Comparison of ENCODE assay signal across 30 cellular contexts in the genomic region with DNA sequence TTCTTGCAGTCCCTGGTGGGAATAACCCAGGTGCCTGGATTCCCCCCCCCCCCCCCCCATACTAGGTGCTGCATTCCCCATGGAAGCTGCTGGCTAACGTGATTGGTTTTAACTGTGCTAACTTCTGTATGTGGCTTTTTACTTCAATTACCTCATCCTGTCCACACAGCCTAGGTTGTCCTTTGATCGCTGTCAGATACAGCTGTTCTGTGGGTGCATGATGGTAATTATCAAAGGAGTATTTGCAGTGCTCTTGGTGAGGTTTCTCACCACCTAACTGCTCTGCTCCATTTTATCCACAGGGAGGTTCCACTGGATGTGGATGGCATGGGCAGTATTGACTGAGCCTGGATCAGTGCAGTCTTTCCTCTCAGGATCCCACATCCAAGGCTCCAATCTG.
"Had no signal": no experiment of that assay in that cellular context is flagged by ENCODE, and none has a peak within 500 bp of the region (broad histone marks: within the 10 kb centered on the region; RNA-seq: fewer than 3 reads in every experiment).

No MANE protein-coding gene starts in this region.

- H3K9me3 ChIP-seq: adrenal gland, ascending aorta, body of pancreas, breast epithelium had no signal

- DNase-seq: activated effector memory CD4-positive, alpha-beta T cell treated with anti-CD3 and anti-CD28 coated beads, Interleukin-2, amount 50 U/mL, for 16 hours; activated effector memory CD4-positive, alpha-beta T cell treated with Interleukin-2 at 50 U/mL for 16 hours; activated gamma-delta T cell; activated gamma-delta T cell treated with Interleukin-2 at 50 U/mL for 16 hours; activated naive CD4-positive, alpha-beta T cell; activated naive CD4-positive, alpha-beta T cell treated with anti-CD3 and anti-CD28 coated beads for 36 hours; activated naive CD4-positive, alpha-beta T cell treated with anti-CD3 and anti-CD28 coated beads, Interleukin-2, amount 10 ng/mL, durations not matched to agents 7 days and 5 days; activated naive CD4-positive, alpha-beta T cell treated with anti-CD3 and anti-CD28 coated beads, Interleukin-2, amount 50 U/mL, for 16 hours; activated naive CD4-positive, alpha-beta T cell treated with Interleukin-2 at 50 U/mL for 16 hours; activated naive CD8-positive, alpha-beta T cell treated with anti-CD3 and anti-CD28 coated beads for 36 hours; activated naive CD8-positive, alpha-beta T cell treated with anti-CD3 and anti-CD28 coated beads, Interleukin-2, amount 10 ng/mL, durations not matched to agents 7 days and 5 days; activated naive CD8-positive, alpha-beta T cell treated with anti-CD3 and anti-CD28 coated beads, Interleukin-2, amount 50 U/mL, for 24 hours; activated T-cell treated with anti-CD3 and anti-CD28 coated beads, Interleukin-2, amount 50 U/mL, for 4 hours; activated T-cell treated with anti-CD3 and anti-CD28 coated beads, Interleukin-2, amount 50 U/mL, for 48 hours; activated T-cell treated with anti-CD3 and anti-CD28 coated beads, Interleukin-2, amount 50 U/mL, for 72 hours; adrenal gland; amniotic stem cell; amygdala; anterior cingulate cortex; aorta; body of pancreas; brain microvascular endothelial cell; caudate nucleus; central memory CD4-positive, alpha-beta T cell; cerebellar nuclear complex had no signal

- H3K4me1 ChIP-seq: adrenal gland, ascending aorta, body of pancreas, breast epithelium had no signal

- H3K4me3 ChIP-seq: adrenal gland, ascending aorta, body of pancreas, breast epithelium, cardiac muscle cell had no signal

- H3K36me3 ChIP-seq: adrenal gland, ascending aorta, brain microvascular endothelial cell, breast epithelium, cardiac muscle cell had no signal

- ATAC-seq: activated naive CD4-positive, alpha-beta T cell treated with anti-CD3 and anti-CD28 coated beads, Interleukin-2, amount 50 U/mL, for 72 hours; activated naive CD8-positive, alpha-beta T cell treated with anti-CD3 and anti-CD28 coated beads, Interleukin-2, amount 50 U/mL, for 24 hours; activated T-cell treated with anti-CD3 and anti-CD28 coated beads, Interleukin-2, amount 50 U/mL, for 4 hours; activated T-cell treated with anti-CD3 and anti-CD28 coated beads, Interleukin-2, amount 50 U/mL, for 72 hours; activated T-helper 17 cell treated with anti-CD3 and anti-CD28 coated beads, Interleukin-2, amount 50 U/mL, for 72 hours; body of pancreas had no signal

- H3K27ac ChIP-seq: adrenal gland, ascending aorta, body of pancreas, brain microvascular endothelial cell, breast epithelium, cardiac muscle cell had no signal

- H3K27me3 ChIP-seq: adrenal gland, ascending aorta, body of pancreas, brain microvascular endothelial cell, breast epithelium, cardiac muscle cell had no signal
